ENCODE assay signal across 9 cellular contexts in genomic region chr6:41781302-41781711, GRCh38. TPM values are rescaled to one million over a fixed set of nuclear protein-coding genes. Genes with fewer than 3 reads are reported as not detected.
DNase-seq lines count a peak whose midpoint lies in the region; ATAC-seq, FAIRE-seq and TF ChIP-seq lines count a peak whose summit lies in the region.
"Had no signal": no experiment of that assay in that cellular context is flagged by ENCODE, and none has a peak within 500 bp of the region (broad histone marks: within the 10 kb centered on the region; RNA-seq: fewer than 3 reads in every experiment).

No MANE protein-coding gene starts in this region.

- H3K27me3 ChIP-seq in mesenchymal stem cell (ENCODE audit: control insufficient read depth in 1 of 2, insufficient read depth in 1 of 2, low read length in 2 of 2): no peaks in the 10 kb centered on the region
- no peaks in the 10 kb centered on the region for H3K27me3 ChIP-seq in upper lobe of right lung

- no peak for FAIRE-seq in urothelium cell line (lab: Jason Lieb, UNC)

- H4K91ac ChIP-seq in mesenchymal stem cell (ENCODE audit: low read length): no peak overlapping the region

- TF ChIP-seq CTCF in choroid plexus epithelial cell (conservative IDR thresholded peaks at IDR 0.05; ENCODE audit: low read depth, low read length): no peak
- TF ChIP-seq CTCF in upper lobe of right lung (IDR thresholded peaks at IDR 0.05): no peak

- no peaks in the 10 kb centered on the region for H3K27me3 Mint-ChIP-seq in activated naive CD4-positive, alpha-beta T cell treated with anti-CD3 and anti-CD28 coated beads, Interleukin-2, amount 50 U/mL, for 24 hours

- H3K4me2 ChIP-seq in mesenchymal stem cell (ENCODE audit: low read length, poor library complexity, severe bottlenecking): peak overlapping the region; percentile 95

- H3K4me3 Mint-ChIP-seq in activated naive CD4-positive, alpha-beta T cell treated with anti-CD3 and anti-CD28 coated beads, Interleukin-2, amount 50 U/mL, for 24 hours: peak overlapping the region; percentile 71

- H3K4me3 ChIP-seq in choroid plexus epithelial cell (ENCODE audit: low read depth, low read length) (peak overlapping the region; percentile 67), mesenchymal stem cell (ENCODE audit: insufficient read depth in 1 of 2, low read depth in 1 of 2, low read length in 2 of 2) (peak overlapping the region in 1 of 2 experiments; percentile 77), upper lobe of right lung (peak overlapping the region; percentile 81)

- no peak for DNase-seq in activated naive CD4-positive, alpha-beta T cell treated with anti-CD3 and anti-CD28 coated beads, Interleukin-2, amount 50 U/mL, for 72 hours (ENCODE audit: low spot score in 2 of 2)
- DNase-seq in choroid plexus epithelial cell (ENCODE audit: low read depth) (no peak), mesenchymal stem cell (no peak), upper lobe of right lung (peak; percentile 81), urothelium cell line (ENCODE audit: low spot score) (no peak)

- H3K36me3 ChIP-seq in mesenchymal stem cell (ENCODE audit: control insufficient read depth in 1 of 2, insufficient read depth in 2 of 2, low read depth in 1 of 2, low read length in 2 of 2): peaks cover 5 to 14% of the 10 kb centered on the region in 2 experiments
- H3K36me3 ChIP-seq in upper lobe of right lung: peaks cover 6% of the 10 kb centered on the region

- no peak overlapping the region for H2BK15ac ChIP-seq in mesenchymal stem cell (ENCODE audit: low read depth, poor library complexity, severe bottlenecking)

- H3K27ac ChIP-seq in mesenchymal stem cell (ENCODE audit: low read length, poor library complexity, severe bottlenecking) (no peak overlapping the region), upper lobe of right lung (peak overlapping the region; percentile 85)
- H3K27ac ChIP-seq: HL-60 had no signal

- H3K4me1 Mint-ChIP-seq in activated naive CD4-positive, alpha-beta T cell treated with anti-CD3 and anti-CD28 coated beads, Interleukin-2, amount 50 U/mL, for 24 hours: peaks cover 15% of the 10 kb centered on the region

- WGBS in mesenchymal stem cell: 48% methylated on average over 2 of the region's 3 CpGs

- no peak overlapping the region for H3K9ac ChIP-seq in mesenchymal stem cell (ENCODE audit: low read length)

- H2AK5ac ChIP-seq in mesenchymal stem cell (ENCODE audit: low read length, severe bottlenecking): no peak overlapping the region

- H2BK5ac ChIP-seq in mesenchymal stem cell (ENCODE audit: low read depth, low read length, poor library complexity, severe bottlenecking): no peak overlapping the region

- H3K4me1 ChIP-seq in mesenchymal stem cell (ENCODE audit: control insufficient read depth, insufficient read depth, low read depth, low read length) (peaks cover 20% of the 10 kb centered on the region), upper lobe of right lung (peaks cover 49% of the 10 kb centered on the region)

- H3K14ac ChIP-seq in mesenchymal stem cell (ENCODE audit: low read length in 2 of 2): no peak overlapping the region

- H3K27ac Mint-ChIP-seq in activated naive CD4-positive, alpha-beta T cell treated with anti-CD3 and anti-CD28 coated beads, Interleukin-2, amount 50 U/mL, for 24 hours: no peak overlapping the region
- no peak overlapping the region for H3K27ac Mint-ChIP-seq in activated naive CD4-positive, alpha-beta T cell treated with anti-CD3 and anti-CD28 coated beads, Interleukin-2, amount 50 U/mL, for 72 hours

- intact Hi-C loops in upper lobe of right lung (cut with DNase I): loop anchor here (10.0 kb wide), 1 partner anchor 153 kb away; no protein-coding TSS in a partner anchor

- no peak overlapping the region for H3K23ac ChIP-seq in mesenchymal stem cell (ENCODE audit: low read length in 2 of 2)

- no peak overlapping the region for H2AFZ ChIP-seq in mesenchymal stem cell (ENCODE audit: low read depth, low read length)

- no peaks in the 10 kb centered on the region for H3K9me3 Mint-ChIP-seq in activated naive CD4-positive, alpha-beta T cell treated with anti-CD3 and anti-CD28 coated beads, Interleukin-2, amount 50 U/mL, for 24 hours
- no peaks in the 10 kb centered on the region for H3K9me3 Mint-ChIP-seq in activated naive CD4-positive, alpha-beta T cell treated with anti-CD3 and anti-CD28 coated beads, Interleukin-2, amount 50 U/mL, for 72 hours

- H3K9me3 ChIP-seq in mesenchymal stem cell (ENCODE audit: control insufficient read depth, low read length): no peaks in the 10 kb centered on the region
- no peaks in the 10 kb centered on the region for H3K9me3 ChIP-seq in upper lobe of right lung

- no peak for ATAC-seq in activated naive CD4-positive, alpha-beta T cell treated with anti-CD3 and anti-CD28 coated beads, Interleukin-2, amount 50 U/mL, for 72 hours
- peak; percentile 14 for ATAC-seq in upper lobe of right lung
- no peak for ATAC-seq in HG03565 (IDR thresholded peaks at IDR 0.05; ENCODE audit: unreplicated experiment)
- ATAC-seq in HG03097 (IDR thresholded peaks at IDR 0.05; ENCODE audit: low FRiP score, unreplicated experiment): no peak

- no peak overlapping the region for H3K4ac ChIP-seq in mesenchymal stem cell (ENCODE audit: low read depth in 1 of 2, low read length in 2 of 2)

- H3K36me3 Mint-ChIP-seq in activated naive CD4-positive, alpha-beta T cell treated with anti-CD3 and anti-CD28 coated beads, Interleukin-2, amount 50 U/mL, for 24 hours: peaks cover 1% of the 10 kb centered on the region
- no peaks in the 10 kb centered on the region for H3K36me3 Mint-ChIP-seq in activated naive CD4-positive, alpha-beta T cell treated with anti-CD3 and anti-CD28 coated beads, Interleukin-2, amount 50 U/mL, for 72 hours

- no peak overlapping the region for H4K8ac ChIP-seq in mesenchymal stem cell (ENCODE audit: low read length)

- no peak overlapping the region for H3K18ac ChIP-seq in mesenchymal stem cell (ENCODE audit: low read depth in 1 of 2, low read length in 2 of 2)

- H2BK12ac ChIP-seq in mesenchymal stem cell (ENCODE audit: low read length in 2 of 2): peak overlapping the region in 1 of 2 experiments; percentile 45

- H2BK120ac ChIP-seq in mesenchymal stem cell (ENCODE audit: low read depth, low read length): no peak overlapping the region

- H3K79me1 ChIP-seq in mesenchymal stem cell (replicated peaks; ENCODE audit: low read length, poor library complexity, severe bottlenecking): peaks cover 17% of the 10 kb centered on the region

RNA-seq across cellular contexts. Expression of gene PRICKLE4, which starts 0.7 kb away (rescaled TPM):
- under 1 TPM in 1 of 2 donors, not detected in 1; 0.60 TPM for total RNA-seq in activated naive CD4-positive, alpha-beta T cell treated with anti-CD3 and anti-CD28 coated beads, Interleukin-2, amount 50 U/mL, for 72 hours
- polyA plus RNA-seq in mesenchymal stem cell (2013, experiment 1 of 2): 0.33 TPM
- 0.15 TPM for polyA plus RNA-seq in mesenchymal stem cell (2013, experiment 2 of 2)
- total RNA-seq in upper lobe of right lung: 14.2 TPM

RNA-seq across cellular contexts. Expression of gene FRS3, which starts 1.6 kb away (rescaled TPM):
- 1 to 10 TPM; 3.1 to 5.2 TPM for total RNA-seq in activated naive CD4-positive, alpha-beta T cell treated with anti-CD3 and anti-CD28 coated beads, Interleukin-2, amount 50 U/mL, for 72 hours
- polyA plus RNA-seq in mesenchymal stem cell (2013, experiment 1 of 2): 3.6 TPM
- 2.9 TPM for polyA plus RNA-seq in mesenchymal stem cell (2013, experiment 2 of 2)
- total RNA-seq in upper lobe of right lung: 8.5 TPM

RNA-seq across cellular contexts. Expression of gene TOMM6, which starts 6.2 kb away (rescaled TPM):
- total RNA-seq in activated naive CD4-positive, alpha-beta T cell treated with anti-CD3 and anti-CD28 coated beads, Interleukin-2, amount 50 U/mL, for 72 hours: 100 to 1,000 TPM; 182 to 301 TPM
- polyA plus RNA-seq in mesenchymal stem cell (2013, experiment 1 of 2): 244 TPM
- 241 TPM for polyA plus RNA-seq in mesenchymal stem cell (2013, experiment 2 of 2)
- 138 TPM for total RNA-seq in upper lobe of right lung

RNA-seq across cellular contexts. Expression of gene PGC, which starts 34.1 kb away (rescaled TPM):
- total RNA-seq in activated naive CD4-positive, alpha-beta T cell treated with anti-CD3 and anti-CD28 coated beads, Interleukin-2, amount 50 U/mL, for 72 hours: not detected
- not detected for polyA plus RNA-seq in mesenchymal stem cell (2013, experiment 1 of 2)
- not detected for polyA plus RNA-seq in mesenchymal stem cell (2013, experiment 2 of 2)
- total RNA-seq in upper lobe of right lung: 1,050 TPM

RNA-seq across cellular contexts. Expression of gene TFEB, which starts 45.9 kb away (rescaled TPM):
- 10 to 100 TPM in 1 of 2 donors, 1 to 10 TPM in 1; 3.0 to 14.4 TPM for total RNA-seq in activated naive CD4-positive, alpha-beta T cell treated with anti-CD3 and anti-CD28 coated beads, Interleukin-2, amount 50 U/mL, for 72 hours
- 7.4 TPM for polyA plus RNA-seq in mesenchymal stem cell (2013, experiment 1 of 2)
- 7.9 TPM for polyA plus RNA-seq in mesenchymal stem cell (2013, experiment 2 of 2)
- total RNA-seq in upper lobe of right lung: 40.3 TPM
